Comparison of ENCODE assay signal across 1 cellular context in genomic region chr17:68591583-68591982, GRCh38.
TF ChIP-seq lines count a peak whose summit lies in the region.

No MANE protein-coding gene starts in this region.

TF ChIP-seq in K562, 482 proteins besides CTCF, POLR2A, EP300 and RAD21 (continued from another document):
- no peak for TF ChIP-seq THAP12 (CRISPR knock-in tag; IDR thresholded peaks at IDR 0.05)
- TF ChIP-seq EZH2 (IDR thresholded peaks at IDR 0.05; ENCODE audit: borderline replicate concordance, low read depth, low read length): no peak
- TF ChIP-seq ZBTB2 (IDR thresholded peaks at IDR 0.05): peak; percentile 83
- TF ChIP-seq ZNF589 (CRISPR knock-in tag; IDR thresholded peaks at IDR 0.05; ENCODE audit: low read depth): no peak
- no peak for TF ChIP-seq ZNF165 (CRISPR knock-in tag; IDR thresholded peaks at IDR 0.05; ENCODE audit: borderline replicate concordance)
- TF ChIP-seq ZNF311 (CRISPR knock-in tag; IDR thresholded peaks at IDR 0.05): no peak
- TF ChIP-seq ZNF140 (CRISPR knock-in tag; IDR thresholded peaks at IDR 0.05): no peak
- TF ChIP-seq ELF4 (CRISPR knock-in tag; IDR thresholded peaks at IDR 0.05): no peak
- TF ChIP-seq PATZ1 (CRISPR knock-in tag; IDR thresholded peaks at IDR 0.05; ENCODE audit: borderline replicate concordance): no peak
- no peak for TF ChIP-seq CREB1 (IDR thresholded peaks at IDR 0.05)
- TF ChIP-seq CREB1 (CRISPR knock-in tag; IDR thresholded peaks at IDR 0.05): no peak
- TF ChIP-seq PRMT5 (CRISPR knock-in tag; IDR thresholded peaks at IDR 0.05): no peak
- TF ChIP-seq PRDM10 (IDR thresholded peaks at IDR 0.05; ENCODE audit: partially characterized antibody): no peak
- TF ChIP-seq CLOCK (CRISPR knock-in tag; IDR thresholded peaks at IDR 0.05; ENCODE audit: borderline replicate concordance): no peak
- TF ChIP-seq STAT5A (IDR thresholded peaks at IDR 0.05; ENCODE audit: borderline replicate concordance, low read length): no peak
- TF ChIP-seq RBM17 (IDR thresholded peaks at IDR 0.05; ENCODE audit: borderline replicate concordance, low read depth, low read length): no peak
- no peak for TF ChIP-seq BRD4 (IDR thresholded peaks at IDR 0.05)
- no peak for TF ChIP-seq PREB (CRISPR knock-in tag; IDR thresholded peaks at IDR 0.05)
- TF ChIP-seq HMBOX1 (IDR thresholded peaks at IDR 0.05): no peak
- no peak for TF ChIP-seq PURB (CRISPR knock-in tag; IDR thresholded peaks at IDR 0.05; ENCODE audit: low read depth)
- TF ChIP-seq E2F6 (IDR thresholded peaks at IDR 0.05; ENCODE audit: borderline replicate concordance in 1 of 2, extremely low read depth in 1 of 2, insufficient read depth in 1 of 2, insufficient read length in 1 of 2, low read depth in 1 of 2, low read length in 1 of 2, poor library complexity in 1 of 2, severe bottlenecking in 1 of 2): no peak
- TF ChIP-seq CREB3 (tag; conservative IDR thresholded peaks at IDR 0.05; ENCODE audit: low read depth): no peak
- peak; percentile 34; the same call in 1 of the 2 replicates for TF ChIP-seq NR2C1 (IDR thresholded peaks at IDR 0.05)
- TF ChIP-seq NR2C1 (tag; IDR thresholded peaks at IDR 0.05): 0 out of 2 replicates have a peak, but pooled peaks have one; percentile 44
- no peak for TF ChIP-seq ZNF347 (CRISPR knock-in tag; IDR thresholded peaks at IDR 0.05; ENCODE audit: low read depth)
- TF ChIP-seq ZBTB17 (CRISPR knock-in tag; IDR thresholded peaks at IDR 0.05): no peak
- no peak for TF ChIP-seq FOSL1 (tag; conservative IDR thresholded peaks at IDR 0.05)
- no peak for TF ChIP-seq ZNF398 (CRISPR knock-in tag; IDR thresholded peaks at IDR 0.05)
- no peak for TF ChIP-seq THAP7 (CRISPR knock-in tag; IDR thresholded peaks at IDR 0.05)
- TF ChIP-seq GABPA (tag; conservative IDR thresholded peaks at IDR 0.05; ENCODE audit: low read depth): peak; percentile 54; the same call in 1 of the 2 replicates
- no peak for TF ChIP-seq BRF2 (IDR thresholded peaks at IDR 0.05; ENCODE audit: borderline replicate concordance, insufficient read depth, insufficient read length)
- TF ChIP-seq SRSF7 (optimal IDR thresholded peaks at IDR 0.05; ENCODE audit: low read depth, low read length): no peak
